Comparison of ENCODE assay signal across 20 cellular contexts in the genomic region with DNA sequence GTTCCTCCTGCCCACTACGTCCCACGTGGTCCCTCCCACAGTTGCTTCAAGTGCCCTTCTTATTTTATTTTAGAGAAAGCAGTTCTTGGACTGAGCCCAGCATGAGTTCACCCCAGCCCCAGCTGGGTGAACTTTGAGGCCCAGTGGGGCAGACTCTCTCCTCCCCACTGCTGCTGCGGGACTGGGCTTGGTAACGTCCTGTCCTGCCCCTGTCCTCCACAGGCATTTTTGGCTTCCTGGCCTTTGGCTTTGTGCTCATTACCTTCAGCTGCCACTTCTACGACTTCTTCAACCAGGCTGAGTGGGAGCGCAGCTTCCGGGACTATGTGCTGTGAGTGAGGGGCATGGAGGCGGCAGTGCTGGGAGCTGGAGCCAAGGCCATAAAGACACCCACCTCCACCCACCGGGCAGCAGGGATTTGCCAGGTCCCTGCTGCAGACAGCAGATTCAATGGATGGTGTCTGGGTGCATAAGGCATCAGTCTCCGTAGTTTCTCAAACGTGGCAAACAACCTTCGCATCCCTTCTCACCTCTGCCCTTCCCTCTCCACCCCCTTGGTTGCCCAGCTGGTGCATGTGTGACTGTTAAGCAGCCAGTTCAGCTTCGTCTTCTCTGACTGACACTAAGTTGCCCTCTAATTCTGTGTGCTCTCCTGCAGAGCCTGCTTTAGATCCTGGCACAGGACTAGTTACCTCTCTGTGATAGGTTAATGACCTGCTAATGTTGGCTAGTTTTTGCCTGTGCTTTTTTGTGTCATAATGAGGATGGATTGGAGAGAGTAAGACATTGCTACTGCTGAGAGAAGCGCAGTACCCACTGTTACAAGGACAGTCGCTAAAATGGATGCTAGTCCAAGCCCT. TPM values are rescaled to one million over a fixed set of nuclear protein-coding genes. Genes with fewer than 3 reads are reported as not detected.
"Had no signal": no experiment of that assay in that cellular context is flagged by ENCODE, and none has a peak within 500 bp of the region (broad histone marks: within the 10 kb centered on the region; RNA-seq: fewer than 3 reads in every experiment).

No MANE protein-coding gene starts in this region.

- H3K27ac ChIP-seq: RWPE1 had no signal

- H3K9me3 ChIP-seq: SK-N-SH had no signal

- H3K9ac ChIP-seq: SK-N-SH had no signal

- DNase-seq: KBM-7; MV-4-11; NCI-H1092; NCI-H1105 treated with DMSO at 0.1 percent for 48 hours; NCI-H1417 treated with DMSO at 0.1 percent for 48 hours; NCI-H146; NCI-H1694 treated with DMSO at 0.1 percent for 48 hours; NCI-H1930; NCI-H2081; NCI-H2107; NCI-H2227 treated with DMSO at 0.1 percent for 48 hours; NCI-H526 treated with DMSO at 0.1 percent for 48 hours; NCI-H748 treated with DMSO at 0.1 percent for 48 hours; NK-92 treated with Interleukin-12 subunit alpha and Interleukin-12 subunit beta, amount 100 ng/mL, for 24 hours; PC-3; SHP77; SK-N-SH; SW 1271 had no signal

- H3K4me2 ChIP-seq: SK-N-SH had no signal

RNA-seq across cellular contexts. Expression of gene SMO, which starts 20.9 kb away (rescaled TPM):
- total RNA-seq: MCF 10A had no signal
